Comparison of ENCODE assay signal across 23 cellular contexts in genomic region chr10:1141701-1142100, GRCh38.
DNase-seq lines count a peak whose midpoint lies in the region; ATAC-seq and TF ChIP-seq lines count a peak whose summit lies in the region.
"Had no signal": no experiment of that assay in that cellular context is flagged by ENCODE, and none has a peak within 500 bp of the region (broad histone marks: within the 10 kb centered on the region; RNA-seq: fewer than 3 reads in every experiment).

No MANE protein-coding gene starts in this region.

- H3K4me1 Mint-ChIP-seq in activated CD8-positive, alpha-beta memory T cell treated with anti-CD3 and anti-CD28 coated beads, Interleukin-2, amount 10 ng/mL, durations not matched to agents 7 days and 5 days: no peaks in the 10 kb centered on the region
- peaks cover 8% of the 10 kb centered on the region for H3K4me1 Mint-ChIP-seq in endodermal cell
- H3K4me1 Mint-ChIP-seq: CD14-positive monocyte; CD8-positive, alpha-beta memory T cell had no signal

- H3K4me1 ChIP-seq in endodermal cell (ENCODE audit: control insufficient read depth, insufficient read depth, low read length): no peaks in the 10 kb centered on the region
- H3K4me1 ChIP-seq in vagina: no peaks in the 10 kb centered on the region
- H3K4me1 ChIP-seq: A549, BE2C had no signal

- peaks cover 45% of the 10 kb centered on the region for H3K27me3 Mint-ChIP-seq in activated CD8-positive, alpha-beta memory T cell treated with anti-CD3 and anti-CD28 coated beads, Interleukin-2, amount 10 ng/mL, durations not matched to agents 7 days and 5 days
- H3K27me3 Mint-ChIP-seq in endodermal cell (ENCODE audit: insufficient read depth): no peaks in the 10 kb centered on the region

- CTCF ChIA-PET in activated CD8-positive, alpha-beta memory T cell treated with anti-CD3 and anti-CD28 coated beads, Interleukin-2, amount 10 ng/mL, durations not matched to agents 7 days and 5 days (lab: Charles Lee): no interaction called here

- no peak overlapping the region for H3K9ac ChIP-seq in endodermal cell (ENCODE audit: extremely low read depth, low read length, poor library complexity, severe bottlenecking)
- H3K9ac ChIP-seq: BLaER1 treated with 17β-estradiol and CSF1 and Interleukin-3, amounts not matched to agents 10 nM and 100 nM had no signal

- H3K36me3 ChIP-seq in endodermal cell (ENCODE audit: control insufficient read depth, insufficient read depth, low read length) (no peaks in the 10 kb centered on the region), vagina (no peaks in the 10 kb centered on the region)
- H3K36me3 ChIP-seq: BE2C had no signal

- no peak overlapping the region for H3K27ac Mint-ChIP-seq in activated CD8-positive, alpha-beta memory T cell treated with anti-CD3 and anti-CD28 coated beads, Interleukin-2, amount 10 ng/mL, durations not matched to agents 7 days and 5 days
- no peak overlapping the region for H3K27ac Mint-ChIP-seq in endodermal cell
- H3K27ac Mint-ChIP-seq: CD14-positive monocyte; CD4-positive, alpha-beta T cell; CD8-positive, alpha-beta memory T cell; GM23338; H9 had no signal

- no peaks in the 10 kb centered on the region for H3K27me3 ChIP-seq in endodermal cell (ENCODE audit: control insufficient read depth, insufficient read depth, low read length, poor library complexity, severe bottlenecking)
- H3K27me3 ChIP-seq in vagina: no peaks in the 10 kb centered on the region
- H3K27me3 ChIP-seq: BE2C; BLaER1 treated with 17β-estradiol and CSF1 and Interleukin-3, amounts not matched to agents 10 nM and 100 nM had no signal

- DNase-seq in activated CD8-positive, alpha-beta memory T cell treated with anti-CD3 and anti-CD28 coated beads, Interleukin-2, amount 10 ng/mL, durations not matched to agents 7 days and 5 days: peak; percentile 26
- DNase-seq in activated CD8-positive, alpha-beta memory T cell treated with anti-CD3 and anti-CD28 coated beads, Interleukin-2, amount 50 U/mL, for 4 hours: no peak
- peak; percentile 36 for DNase-seq in endodermal cell
- peak; percentile 47 to 81 for DNase-seq in vagina (ENCODE audit: extremely low spot score in 2 of 2)
- DNase-seq in left ventricle myocardium superior: no peak
- DNase-seq: 8988T; ACHN; AML-193; BE2C; CD4-positive, alpha-beta T cell; CD8-positive, alpha-beta memory T cell; DMS 273 treated with DMSO at 0.1 percent for 48 hours; DMS79; EL; GDM1; H9 had no signal

- TF ChIP-seq CTCF in endodermal cell (conservative IDR thresholded peaks at IDR 0.05) (no peak), vagina (IDR thresholded peaks at IDR 0.05) (no peak)

- H3K4me3 ChIP-seq in endodermal cell (ENCODE audit: low read length) (no peak overlapping the region), vagina (no peak overlapping the region)
- H3K4me3 ChIP-seq: A549; BLaER1 treated with 17β-estradiol and CSF1 and Interleukin-3, amounts not matched to agents 10 nM and 100 nM; GM12878; GM23338 had no signal

- H3K9me3 Mint-ChIP-seq in activated CD8-positive, alpha-beta memory T cell treated with anti-CD3 and anti-CD28 coated beads, Interleukin-2, amount 10 ng/mL, durations not matched to agents 7 days and 5 days (ENCODE audit: low read depth): peaks cover 6% of the 10 kb centered on the region
- H3K9me3 Mint-ChIP-seq in endodermal cell: peaks cover 29% of the 10 kb centered on the region

- 94 to 100% methylated on average over 6 to 11 of the region's 11 CpGs for WGBS in endodermal cell (ENCODE audit: insufficient coverage in 1 of 2, insufficient read length in 1 of 2), 2 experiments

- no peak for TF ChIP-seq POLR2A in vagina (IDR thresholded peaks at IDR 0.05)

- intact Hi-C loops in vagina (cut with DNase I): no loop called here
- intact Hi-C loops in left ventricle myocardium superior (cut with micrococcal nuclease): no loop called here

- H3K27ac ChIP-seq in endodermal cell (ENCODE audit: low read depth, low read length) (no peak overlapping the region), vagina (no peak overlapping the region)
- H3K27ac ChIP-seq: A549; BLaER1 treated with 17β-estradiol and CSF1 and Interleukin-3, amounts not matched to agents 10 nM and 100 nM had no signal

- H3K36me3 Mint-ChIP-seq in activated CD8-positive, alpha-beta memory T cell treated with anti-CD3 and anti-CD28 coated beads, Interleukin-2, amount 10 ng/mL, durations not matched to agents 7 days and 5 days: peaks cover 3% of the 10 kb centered on the region
- H3K36me3 Mint-ChIP-seq in endodermal cell (ENCODE audit: low read depth): no peaks in the 10 kb centered on the region
- H3K36me3 Mint-ChIP-seq: CD14-positive monocyte had no signal

- peaks cover 15% of the 10 kb centered on the region for H3K9me3 ChIP-seq in endodermal cell (ENCODE audit: control insufficient read depth, low read length)
- peaks cover 13% of the 10 kb centered on the region for H3K9me3 ChIP-seq in vagina
- H3K9me3 ChIP-seq: BE2C had no signal

- ATAC-seq in activated CD8-positive, alpha-beta memory T cell treated with anti-CD3 and anti-CD28 coated beads, Interleukin-2, amount 10 ng/mL, durations not matched to agents 7 days and 5 days: no peak
- ATAC-seq in left ventricle myocardium superior (no peak), GM21737 (IDR thresholded peaks at IDR 0.05; ENCODE audit: unreplicated experiment) (no peak)
- ATAC-seq: A549, GM12878, GM23338, HCT116 had no signal

- no peak overlapping the region for H3K4me3 Mint-ChIP-seq in activated CD8-positive, alpha-beta memory T cell treated with anti-CD3 and anti-CD28 coated beads, Interleukin-2, amount 10 ng/mL, durations not matched to agents 7 days and 5 days
- no peak overlapping the region for H3K4me3 Mint-ChIP-seq in endodermal cell
- H3K4me3 Mint-ChIP-seq: CD4-positive, alpha-beta T cell; CD8-positive, alpha-beta memory T cell; GM23338; H9 had no signal

Comparison
In these comparisons a context has a peak if more than half of its experiments do, and no peak if none do; other contexts are left out.
1. DNase-seq: peak in activated CD8-positive, alpha-beta memory T cell treated with anti-CD3 and anti-CD28 coated beads, Interleukin-2, amount 10 ng/mL, durations not matched to agents 7 days and 5 days (single experiment), endodermal cell (single experiment) and vagina (2 of 2); none in activated CD8-positive, alpha-beta memory T cell treated with anti-CD3 and anti-CD28 coated beads, Interleukin-2, amount 50 U/mL, for 4 hours (single experiment) and left ventricle myocardium superior (single experiment).